Comparison of ENCODE assay signal across 22 cellular contexts in genomic region chr13:113407103-113407530, GRCh38. TPM values are rescaled to one million over a fixed set of nuclear protein-coding genes. Genes with fewer than 3 reads are reported as not detected.
A peak's percentile ranks its signal among the peaks of the same experiment; 100 is the strongest.
DNase-seq lines count a peak whose midpoint lies in the region; ATAC-seq and TF ChIP-seq lines count a peak whose summit lies in the region.
"Had no signal": no experiment of that assay in that cellular context is flagged by ENCODE, and none has a peak within 500 bp of the region (broad histone marks: within the 10 kb centered on the region; RNA-seq: fewer than 3 reads in every experiment).

No MANE protein-coding gene starts in this region.

- POLR2A ChIA-PET in activated CD4-positive, alpha-beta T cell treated with anti-CD3 and anti-CD28 coated beads, Interleukin-2, amount 10 ng/mL, durations not matched to agents 7 days and 5 days (lab: Charles Lee) = no interaction called here

- H3F3A ChIP-seq in GM23338 (replicated peaks; ENCODE audit: low read depth) = no peaks in the 10 kb centered on the region

- ATAC-seq in heart right ventricle = no peak
- ATAC-seq in left cardiac atrium = no peak
- no peak for ATAC-seq in GM23338
- ATAC-seq in GM18909 (IDR thresholded peaks at IDR 0.05; ENCODE audit: poor library complexity, unreplicated experiment) = no peak
- ATAC-seq in gastroesophageal sphincter = no peak
- ATAC-seq: activated T-helper 17 cell treated with anti-CD3 and anti-CD28 coated beads, Interleukin-2, amount 50 U/mL, for 72 hours; GM12878; WTC11 had no signal

- no peaks in the 10 kb centered on the region for H3K9me2 ChIP-seq in GM23338 (ENCODE audit: insufficient read depth)

- TF ChIP-seq CTCF in heart right ventricle (IDR thresholded peaks at IDR 0.05) (no peak), chondrocyte (IDR thresholded peaks at IDR 0.05) (no peak), osteoblast (IDR thresholded peaks at IDR 0.05; ENCODE audit: extremely low read depth, low read depth, low read length) (no peak), GM23338 (conservative IDR thresholded peaks at IDR 0.05; ENCODE audit: low read depth in 2 of 2) (no peak), gastroesophageal sphincter (IDR thresholded peaks at IDR 0.05) (no peak)

- no peaks in the 10 kb centered on the region for H3K27me3 Mint-ChIP-seq in chondrocyte (ENCODE audit: low read depth)
- peaks cover 19% of the 10 kb centered on the region for H3K27me3 Mint-ChIP-seq in GM23338 (ENCODE audit: insufficient read depth, low read depth, poor library complexity)
- H3K27me3 Mint-ChIP-seq in activated CD4-positive, alpha-beta T cell treated with anti-CD3 and anti-CD28 coated beads, Interleukin-2, amount 10 ng/mL, durations not matched to agents 7 days and 5 days = no peaks in the 10 kb centered on the region
- H3K27me3 Mint-ChIP-seq: activated T-helper 17 cell treated with anti-CD3 and anti-CD28 coated beads, Interleukin-2, amount 50 U/mL, for 72 hours had no signal

- H3K27me3 ChIP-seq in heart right ventricle (peaks cover 0 to 12% (median 0%) of the 10 kb centered on the region in 7 donors), osteoblast (ENCODE audit: insufficient read depth, low read length) (no peaks in the 10 kb centered on the region), GM23338 (ENCODE audit: insufficient read depth) (no peaks in the 10 kb centered on the region), gastroesophageal sphincter (peaks cover 43% of the 10 kb centered on the region)

- H3K9me3 ChIP-seq in heart right ventricle (no peaks in the 10 kb centered on the region), osteoblast (ENCODE audit: low read depth, low read length) (no peaks in the 10 kb centered on the region), gastroesophageal sphincter (no peaks in the 10 kb centered on the region)

- H3K4me2 ChIP-seq in osteoblast (ENCODE audit: insufficient read depth, low read length) (no peak overlapping the region), GM23338 (no peak overlapping the region)

- H3K36me3 ChIP-seq in heart right ventricle (peaks cover 0 to 6% (median 0%) of the 10 kb centered on the region in 9 donors), osteoblast (ENCODE audit: insufficient read depth, low read length) (no peaks in the 10 kb centered on the region), GM23338 (ENCODE audit: insufficient read depth) (no peaks in the 10 kb centered on the region), gastroesophageal sphincter (peaks cover 0 to 24% of the 10 kb centered on the region in 2 donors)

- intact Hi-C loops in heart right ventricle (cut with DNase I) = no loop called here
- intact Hi-C loops in left cardiac atrium (cut with DNase I) = no loop called here

- 82 to 92% methylated on average over 21 of the region's 21 CpGs for WGBS in heart right ventricle, 2 donors
- WGBS in gastroesophageal sphincter (ENCODE audit: low coverage in 1 of 2), 2 donors = no CpG with 5 or more reads among the region's 21 CpGs

- peaks cover 2 to 80% (median 35%) of the 10 kb centered on the region in 9 donors for H3K4me1 ChIP-seq in heart right ventricle
- peaks cover 18% of the 10 kb centered on the region for H3K4me1 ChIP-seq in osteoblast (ENCODE audit: insufficient read depth, low read length)
- H3K4me1 ChIP-seq in GM23338 (ENCODE audit: insufficient read depth) = no peaks in the 10 kb centered on the region
- peaks cover 0 to 36% (median 13%) of the 10 kb centered on the region in 3 donors for H3K4me1 ChIP-seq in gastroesophageal sphincter

- CTCF ChIA-PET in activated CD4-positive, alpha-beta T cell treated with anti-CD3 and anti-CD28 coated beads, Interleukin-2, amount 10 ng/mL, durations not matched to agents 7 days and 5 days (lab: Charles Lee) = interaction anchor here (1.0 kb wide), 1 partner anchor 19 kb away, joined by 3 read pairs; no protein-coding TSS in a partner anchor

- H3K4me1 Mint-ChIP-seq in chondrocyte (ENCODE audit: low read depth) = peaks cover 62% of the 10 kb centered on the region
- H3K4me1 Mint-ChIP-seq in GM23338 = no peaks in the 10 kb centered on the region; the same call in 2 of the 3 replicates
- no peaks in the 10 kb centered on the region for H3K4me1 Mint-ChIP-seq in activated CD4-positive, alpha-beta T cell treated with anti-CD3 and anti-CD28 coated beads, Interleukin-2, amount 10 ng/mL, durations not matched to agents 7 days and 5 days
- H3K4me1 Mint-ChIP-seq: activated T-helper 17 cell treated with anti-CD3 and anti-CD28 coated beads, Interleukin-2, amount 50 U/mL, for 72 hours; WTC11 had no signal

- H3K4me3 Mint-ChIP-seq in chondrocyte (ENCODE audit: unreplicated experiment) = no peak overlapping the region
- H3K4me3 Mint-ChIP-seq in GM23338 = no peak overlapping the region
- H3K4me3 Mint-ChIP-seq in activated CD4-positive, alpha-beta T cell treated with anti-CD3 and anti-CD28 coated beads, Interleukin-2, amount 10 ng/mL, durations not matched to agents 7 days and 5 days = no peak overlapping the region
- H3K4me3 Mint-ChIP-seq: activated T-helper 17 cell treated with anti-CD3 and anti-CD28 coated beads, Interleukin-2, amount 50 U/mL, for 72 hours; WTC11 had no signal

- TF ChIP-seq EP300 in gastroesophageal sphincter (IDR thresholded peaks at IDR 0.05) = no peak

- TF ChIP-seq POLR2A in gastroesophageal sphincter (IDR thresholded peaks at IDR 0.05) = no peak

- H3K79me2 ChIP-seq in osteoblast (ENCODE audit: insufficient read depth, low read length) = no peaks in the 10 kb centered on the region
- no peaks in the 10 kb centered on the region for H3K79me2 ChIP-seq in GM23338 (replicated peaks; ENCODE audit: insufficient read depth)

- H3K36me3 Mint-ChIP-seq in chondrocyte (ENCODE audit: low read depth) (no peaks in the 10 kb centered on the region), GM23338 (ENCODE audit: low read depth) (no peaks in the 10 kb centered on the region)
- no peaks in the 10 kb centered on the region for H3K36me3 Mint-ChIP-seq in activated CD4-positive, alpha-beta T cell treated with anti-CD3 and anti-CD28 coated beads, Interleukin-2, amount 10 ng/mL, durations not matched to agents 7 days and 5 days (ENCODE audit: low read depth)
- H3K36me3 Mint-ChIP-seq: WTC11 had no signal

- DNase-seq in heart right ventricle (no peak), left cardiac atrium (no peak), chondrocyte (ENCODE audit: low spot score) (peak; percentile 93), osteoblast (ENCODE audit: insufficient read length, low spot score, missing footprints) (peak; percentile 72), GM23338 (ENCODE audit: low spot score) (no peak)
- DNase-seq in activated CD4-positive, alpha-beta T cell treated with anti-CD3 and anti-CD28 coated beads, Interleukin-2, amount 10 ng/mL, durations not matched to agents 7 days and 5 days = no peak
- DNase-seq: activated CD4-positive, alpha-beta T cell treated with anti-CD3 and anti-CD28 coated beads, Interleukin-2, amount 50 U/mL, for 48 hours; activated CD8-positive, alpha-beta memory T cell treated with anti-CD3 and anti-CD28 coated beads, Interleukin-2, amount 50 U/mL, for 48 hours; COR-L47; effector CD8-positive, alpha-beta T cell; foreskin fibroblast; hippocampal formation; NCI-H2081 treated with DMSO at 0.1 percent for 48 hours; NCI-H446; OCI-M1; substantia nigra; SW 1271 had no signal

- H3K4me3 ChIP-seq in heart right ventricle (no peak overlapping the region), osteoblast (ENCODE audit: insufficient read depth, low read length) (no peak overlapping the region), GM23338 (no peak overlapping the region), gastroesophageal sphincter (no peak overlapping the region)
- H3K4me3 ChIP-seq: GM12878 had no signal

- H3K27ac ChIP-seq in heart right ventricle (peak overlapping the region in 7 of 10 donors; percentile 54 to 79 (median 71)), osteoblast (ENCODE audit: low read depth, low read length) (no peak overlapping the region), GM23338 (ENCODE audit: low read depth) (no peak overlapping the region), gastroesophageal sphincter (no peak overlapping the region)

- H3K9me3 Mint-ChIP-seq in chondrocyte (ENCODE audit: low read depth) (no peaks in the 10 kb centered on the region), GM23338 (no peaks in the 10 kb centered on the region)
- H3K9me3 Mint-ChIP-seq in activated CD4-positive, alpha-beta T cell treated with anti-CD3 and anti-CD28 coated beads, Interleukin-2, amount 10 ng/mL, durations not matched to agents 7 days and 5 days = no peaks in the 10 kb centered on the region
- H3K9me3 Mint-ChIP-seq: activated T-helper 17 cell treated with anti-CD3 and anti-CD28 coated beads, Interleukin-2, amount 50 U/mL, for 72 hours; WTC11 had no signal

- H2AFZ ChIP-seq in osteoblast (ENCODE audit: low read length) = no peak overlapping the region
- H2AFZ ChIP-seq in GM23338 = no peak overlapping the region

- H3K27ac Mint-ChIP-seq in chondrocyte (ENCODE audit: unreplicated experiment) (no peak overlapping the region), GM23338 (no peak overlapping the region)
- no peak overlapping the region for H3K27ac Mint-ChIP-seq in activated CD4-positive, alpha-beta T cell treated with anti-CD3 and anti-CD28 coated beads, Interleukin-2, amount 10 ng/mL, durations not matched to agents 7 days and 5 days
- H3K27ac Mint-ChIP-seq: activated T-helper 17 cell treated with anti-CD3 and anti-CD28 coated beads, Interleukin-2, amount 50 U/mL, for 72 hours; WTC11 had no signal

- H4K20me1 ChIP-seq in osteoblast (ENCODE audit: insufficient read depth, low read length) (no peaks in the 10 kb centered on the region), GM23338 (replicated peaks; ENCODE audit: insufficient read depth) (no peaks in the 10 kb centered on the region)

RNA-seq across cellular contexts. Expression of gene GRTP1, which starts 43.2 kb away (rescaled TPM):
- total RNA-seq in heart right ventricle (1 to 10 TPM in 3 of 10 donors, under 1 TPM in 7; 0.30 to 1.8 (median 0.78) TPM), left cardiac atrium (1 to 10 TPM; 1.5 to 1.8 TPM), chondrocyte (1.3 to 1.7 TPM (median 1.7 TPM) in 3 replicates), osteoblast (0.29 and 0.36 TPM in 2 replicates), gastroesophageal sphincter (10 to 100 TPM in 2 of 4 donors, 1 to 10 TPM in 2; 4.7 to 14.0 (median 8.5) TPM)
- polyA plus RNA-seq in heart right ventricle (1 to 10 TPM; 1.9 to 3.2 TPM), GM23338 (2016; fragmentation: Nextera tagmentation; extraction: Ambion mirVana) (55.7 and 61.8 TPM in 2 replicates)
- 33.9 and 56.2 TPM in 2 replicates for total RNA-seq in GM23338 (2014; rRNA removed; shearing (Covaris generic))
- 1 to 10 TPM in 1 of 2 experiments, under 1 TPM in 1; 0.45 to 1.0 TPM for total RNA-seq in activated CD4-positive, alpha-beta T cell treated with anti-CD3 and anti-CD28 coated beads, Interleukin-2, amount 10 ng/mL, durations not matched to agents 7 days and 5 days

RNA-seq across cellular contexts. Expression of gene ADPRHL1, which starts 46.2 kb away (rescaled TPM):
- total RNA-seq in heart right ventricle (100 to 1,000 TPM; 381 to 939 (median 762) TPM), left cardiac atrium (100 to 1,000 TPM; 241 to 245 TPM), chondrocyte (6.3 to 8.8 TPM (median 8.4 TPM) in 3 replicates), osteoblast (3.8 and 5.1 TPM in 2 replicates), gastroesophageal sphincter (10 to 100 TPM in 1 of 4 donors, 1 to 10 TPM in 3; 4.7 to 33.8 (median 8.9) TPM)
- polyA plus RNA-seq in heart right ventricle (100 to 1,000 TPM; 163 to 192 TPM), GM23338 (2016; fragmentation: Nextera tagmentation; extraction: Ambion mirVana) (0.96 and 1.0 TPM in 2 replicates)
- total RNA-seq in GM23338 (2014; rRNA removed; shearing (Covaris generic)) = 0.80 and 1.3 TPM in 2 replicates
- total RNA-seq in activated CD4-positive, alpha-beta T cell treated with anti-CD3 and anti-CD28 coated beads, Interleukin-2, amount 10 ng/mL, durations not matched to agents 7 days and 5 days = 1 to 10 TPM in 1 of 2 experiments, under 1 TPM in 1; 1.00 to 1.4 TPM

Comparison
In these comparisons a context has a peak if more than half of its experiments do, and no peak if none do; other contexts are left out.
1. DNase-seq: peak in chondrocyte (single experiment) and osteoblast (single experiment); none in heart right ventricle (0 of 2), left cardiac atrium (single experiment), GM23338 (single experiment) and activated CD4-positive, alpha-beta T cell treated with anti-CD3 and anti-CD28 coated beads, Interleukin-2, amount 10 ng/mL, durations not matched to agents 7 days and 5 days (single experiment).
2. H3K27ac ChIP-seq: peak in heart right ventricle (7 of 10); none in osteoblast (single experiment), GM23338 (single experiment) and gastroesophageal sphincter (0 of 4).
3. RNA of gene ADPRHL1, which starts 46.2 kb away (total RNA-seq): 381 to 939 TPM in heart right ventricle and 241 to 245 TPM in left cardiac atrium; 4.7 to 33.8 TPM in gastroesophageal sphincter, 6.3 to 8.8 TPM in chondrocyte, 3.8 to 5.1 TPM in osteoblast, 1.00 to 1.4 TPM in activated CD4-positive, alpha-beta T cell treated with anti-CD3 and anti-CD28 coated beads, Interleukin-2, amount 10 ng/mL, durations not matched to agents 7 days and 5 days and 0.80 to 1.3 TPM in GM23338; every median in the first group is over 4 times any median in the second.